In the genomic region with DNA sequence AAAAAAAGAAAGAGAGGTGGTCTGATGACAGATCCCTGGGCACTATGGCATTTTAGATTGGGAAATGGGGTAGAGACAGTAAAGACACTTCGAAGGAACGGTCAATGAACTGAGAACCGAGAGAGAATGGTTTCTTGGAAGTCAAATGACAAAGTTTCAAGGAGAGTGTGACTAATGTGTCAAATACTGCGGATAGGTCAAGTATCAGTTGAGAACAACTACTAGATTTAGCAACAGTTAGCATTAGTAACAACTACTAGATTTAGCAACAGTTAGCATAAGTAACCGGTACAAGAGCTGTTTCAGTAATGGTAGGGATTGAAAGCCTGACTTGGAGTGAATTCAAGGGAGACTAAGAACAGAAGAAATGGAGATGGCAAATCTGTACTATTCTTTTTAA, we compare ENCODE assay signal across 3 cellular contexts.
TF ChIP-seq lines count a peak whose summit lies in the region.

No MANE protein-coding gene starts in this region.

TF ChIP-seq in GM12891, 5 proteins besides CTCF, POLR2A, EP300 and RAD21:
- no peak for TF ChIP-seq SPI1 (IDR thresholded peaks at IDR 0.05; ENCODE audit: low read depth, low read length)

TF ChIP-seq in HEK293, 187 proteins besides CTCF, POLR2A, EP300 and RAD21:
- TF ChIP-seq, protein P1, sequence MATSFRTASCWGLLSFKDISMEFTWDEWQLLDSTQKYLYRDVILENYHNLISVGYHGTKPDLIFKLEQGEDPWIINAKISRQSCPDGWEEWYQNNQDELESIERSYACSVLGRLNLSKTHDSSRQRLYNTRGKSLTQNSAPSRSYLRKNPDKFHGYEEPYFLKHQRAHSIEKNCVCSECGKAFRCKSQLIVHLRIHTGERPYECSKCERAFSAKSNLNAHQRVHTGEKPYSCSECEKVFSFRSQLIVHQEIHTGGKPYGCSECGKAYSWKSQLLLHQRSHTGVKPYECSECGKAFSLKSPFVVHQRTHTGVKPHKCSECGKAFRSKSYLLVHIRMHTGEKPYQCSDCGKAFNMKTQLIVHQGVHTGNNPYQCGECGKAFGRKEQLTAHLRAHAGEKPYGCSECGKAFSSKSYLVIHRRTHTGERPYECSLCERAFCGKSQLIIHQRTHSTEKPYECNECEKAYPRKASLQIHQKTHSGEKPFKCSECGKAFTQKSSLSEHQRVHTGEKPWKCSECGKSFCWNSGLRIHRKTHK (tag by site-specific recombination; IDR thresholded peaks at IDR 0.05), result no peak
- no peak for TF ChIP-seq ZNF10 (tag by site-specific recombination; IDR thresholded peaks at IDR 0.05)
- 0 out of 2 replicates have a peak, but pooled peaks have one; percentile 20 for TF ChIP-seq SCRT2 (tag by site-specific recombination; IDR thresholded peaks at IDR 0.05)
TF ChIP-seq in HEK293: peak in this region for 1.

TF ChIP-seq in K562, 482 proteins besides CTCF, POLR2A, EP300 and RAD21:
- TF ChIP-seq, protein P2, sequence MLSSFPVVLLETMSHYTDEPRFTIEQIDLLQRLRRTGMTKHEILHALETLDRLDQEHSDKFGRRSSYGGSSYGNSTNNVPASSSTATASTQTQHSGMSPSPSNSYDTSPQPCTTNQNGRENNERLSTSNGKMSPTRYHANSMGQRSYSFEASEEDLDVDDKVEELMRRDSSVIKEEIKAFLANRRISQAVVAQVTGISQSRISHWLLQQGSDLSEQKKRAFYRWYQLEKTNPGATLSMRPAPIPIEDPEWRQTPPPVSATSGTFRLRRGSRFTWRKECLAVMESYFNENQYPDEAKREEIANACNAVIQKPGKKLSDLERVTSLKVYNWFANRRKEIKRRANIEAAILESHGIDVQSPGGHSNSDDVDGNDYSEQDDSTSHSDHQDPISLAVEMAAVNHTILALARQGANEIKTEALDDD (IDR thresholded peaks at IDR 0.05), result peak; percentile 76
- no peak for TF ChIP-seq MCM3 (IDR thresholded peaks at IDR 0.05)
- no peak for TF ChIP-seq CEBPG (CRISPR knock-in tag; IDR thresholded peaks at IDR 0.05)
- 0 out of 4 replicates have a peak, but pooled peaks of 1 of the 2 experiments have one; percentile 21 for TF ChIP-seq CEBPG (tag; conservative IDR thresholded peaks at IDR 0.05 in 1 of 2, IDR thresholded peaks at IDR 0.05 in 1 of 2)
